In genomic region chr17:59492091-59492451, GRCh38 we compare ENCODE assay signal across 25 cellular contexts.
A peak's percentile ranks its signal among the peaks of the same experiment; 100 is the strongest.
DNase-seq lines count a peak whose midpoint lies in the region; ATAC-seq and TF ChIP-seq lines count a peak whose summit lies in the region.
"Had no signal": no experiment of that assay in that cellular context is flagged by ENCODE, and none has a peak within 500 bp of the region (broad histone marks: within the 10 kb centered on the region; RNA-seq: fewer than 3 reads in every experiment).

No MANE protein-coding gene starts in this region.

- H3K27me3 ChIP-seq in left ventricle myocardium inferior (ENCODE audit: low read depth) (no peaks in the 10 kb centered on the region), right cardiac atrium (ENCODE audit: control insufficient read depth, insufficient read depth) (no peaks in the 10 kb centered on the region), PC-9 (ENCODE audit: insufficient read depth, low read depth) (no peaks in the 10 kb centered on the region), upper lobe of right lung (no peaks in the 10 kb centered on the region)
- H3K27me3 ChIP-seq: ascending aorta, BLaER1, esophagus squamous epithelium, tibial artery had no signal

- H3K36me3 ChIP-seq in left ventricle myocardium inferior (no peaks in the 10 kb centered on the region), PC-9 (ENCODE audit: low read depth) (no peaks in the 10 kb centered on the region), upper lobe of right lung (no peaks in the 10 kb centered on the region)
- H3K36me3 ChIP-seq: ascending aorta, BLaER1, esophagus squamous epithelium, tibial artery had no signal

- H3K9me3 ChIP-seq in left ventricle myocardium inferior (replicated peaks) (no peaks in the 10 kb centered on the region), right cardiac atrium (ENCODE audit: control insufficient read depth, low read length) (no peaks in the 10 kb centered on the region), PC-9 (ENCODE audit: insufficient read depth, low read depth) (no peaks in the 10 kb centered on the region), upper lobe of right lung (no peaks in the 10 kb centered on the region)
- H3K9me3 ChIP-seq: ascending aorta, BLaER1, esophagus squamous epithelium, tibial artery had no signal

- POLR2A ChIA-PET in PC-9 (lab: Charles Lee; ENCODE audit: unreplicated experiment), result interaction anchor here (0.6 to 0.7 kb wide), 2 partner anchors 170 to 191 kb away, joined by 3 to 4 read pairs; no protein-coding TSS in a partner anchor

- 71% methylated on average over 2 of the region's 2 CpGs for WGBS in right cardiac atrium

- TF ChIP-seq CTCF in left ventricle myocardium inferior (IDR thresholded peaks at IDR 0.05; ENCODE audit: borderline replicate concordance) (no peak), PC-9 (conservative IDR thresholded peaks at IDR 0.05) (no peak), upper lobe of right lung (IDR thresholded peaks at IDR 0.05) (no peak)

- no peaks in the 10 kb centered on the region for H4K20me1 ChIP-seq in PC-9 (ENCODE audit: insufficient read depth)
- H4K20me1 ChIP-seq: BLaER1 had no signal

- H3K9me2 ChIP-seq in PC-9 (ENCODE audit: insufficient read depth), result no peaks in the 10 kb centered on the region

- H3K4me2 ChIP-seq in PC-9, result peak overlapping the region; percentile 55
- H3K4me2 ChIP-seq: BLaER1 had no signal

- peaks cover 6% of the 10 kb centered on the region; the same call in 1 of the 2 replicates for H3F3A ChIP-seq in PC-9 (ENCODE audit: insufficient read depth, low read depth)

- no peak for DNase-seq in left ventricle myocardium inferior
- no peak for DNase-seq in right cardiac atrium
- DNase-seq in PC-9, result peak; percentile 40 to 71
- DNase-seq in kidney tubule cell (ENCODE audit: low spot score), result peak; percentile 30
- DNase-seq in upper lobe of right lung, result no peak
- DNase-seq in KG1 (lab: John Stamatoyannopoulos, UW), result no peak
- no peak for DNase-seq in putamen (ENCODE audit: low spot score)
- DNase-seq: activated CD4-positive, alpha-beta T cell treated with anti-CD3 and anti-CD28 coated beads for 36 hours; activated CD8-positive, alpha-beta T cell treated with anti-CD3 and anti-CD28 coated beads, Interleukin-2, amount 10 ng/mL, durations not matched to agents 7 days and 5 days; activated effector memory CD4-positive, alpha-beta T cell treated with anti-CD3 and anti-CD28 coated beads, Interleukin-2, amount 50 U/mL, for 16 hours; activated naive CD8-positive, alpha-beta T cell treated with anti-CD3 and anti-CD28 coated beads for 36 hours; caudate nucleus; cortex of kidney; DMS79 treated with DMSO at 0.1 percent for 48 hours; effector memory CD8-positive, alpha-beta T cell; esophagus squamous epithelium; foreskin melanocyte; HCEC 1CT; left colon; NCI-H1694; T-helper 1 cell had no signal

- H3K27ac ChIP-seq in left ventricle myocardium inferior (replicated peaks) (peak overlapping the region; percentile 19), right cardiac atrium (ENCODE audit: low read length) (no peak overlapping the region), PC-9 (peak overlapping the region; percentile 12), upper lobe of right lung (no peak overlapping the region)
- H3K27ac ChIP-seq: ascending aorta, BLaER1, esophagus squamous epithelium, tibial artery had no signal

- no peak for ATAC-seq in right cardiac atrium
- peak; percentile 49 for ATAC-seq in upper lobe of right lung
- no peak for ATAC-seq in HG02798 (IDR thresholded peaks at IDR 0.05; ENCODE audit: poor library complexity, unreplicated experiment)
- ATAC-seq: activated CD4-positive, alpha-beta T cell treated with anti-CD3 and anti-CD28 coated beads for 36 hours; activated CD8-positive, alpha-beta T cell treated with anti-CD3 and anti-CD28 coated beads, Interleukin-2, amount 10 ng/mL, durations not matched to agents 7 days and 5 days; effector memory CD8-positive, alpha-beta T cell; left colon had no signal

- no peak overlapping the region for H3K4me3 ChIP-seq in left ventricle myocardium inferior
- H3K4me3 ChIP-seq in right cardiac atrium (ENCODE audit: low read length), result no peak overlapping the region
- no peak overlapping the region for H3K4me3 ChIP-seq in PC-9
- H3K4me3 ChIP-seq in upper lobe of right lung, result no peak overlapping the region
- H3K4me3 ChIP-seq: ascending aorta, BLaER1, esophagus squamous epithelium, tibial artery had no signal

- CTCF ChIA-PET in PC-9 (lab: Charles Lee), result no interaction called here

- H3K4me1 ChIP-seq in left ventricle myocardium inferior, result peaks cover 8% of the 10 kb centered on the region
- no peaks in the 10 kb centered on the region for H3K4me1 ChIP-seq in right cardiac atrium (ENCODE audit: control insufficient read depth, insufficient read depth, low read length)
- peaks cover 16% of the 10 kb centered on the region for H3K4me1 ChIP-seq in PC-9 (replicated peaks; ENCODE audit: insufficient read depth)
- H3K4me1 ChIP-seq in upper lobe of right lung, result no peaks in the 10 kb centered on the region
- H3K4me1 ChIP-seq: BLaER1, esophagus squamous epithelium had no signal

- no peaks in the 10 kb centered on the region for H3K79me2 ChIP-seq in PC-9 (ENCODE audit: low read depth)

- peak overlapping the region; percentile 13; the same call in 1 of the 2 replicates for H2AFZ ChIP-seq in PC-9

- intact Hi-C loops in left ventricle myocardium inferior (cut with micrococcal nuclease), result no loop called here
- intact Hi-C loops in right cardiac atrium (cut with DNase I), result no loop called here
- intact Hi-C loops in PC-9 (cut with micrococcal nuclease; ENCODE audit: unreplicated experiment), result no loop called here
- intact Hi-C loops in upper lobe of right lung (cut with DNase I), result no loop called here

- no TSS peak for BruUV-seq in PC-9 (replicated peaks; lab: Mats Ljungman, UMichigan)

Comparison
In these comparisons a context has a peak if more than half of its experiments do, and no peak if none do; other contexts are left out.
1. H3K27ac ChIP-seq: peak in left ventricle myocardium inferior (single experiment) and PC-9 (single experiment); none in right cardiac atrium (single experiment) and upper lobe of right lung (single experiment).
2. DNase-seq: peak in PC-9 (2 of 2) and kidney tubule cell (single experiment); none in left ventricle myocardium inferior (single experiment), right cardiac atrium (0 of 3), upper lobe of right lung (single experiment), KG1 (single experiment) and putamen (single experiment).